In genomic region chr1:53197301-53198205, GRCh38 we compare ENCODE assay signal across 9 cellular contexts. TPM values are rescaled to one million over a fixed set of nuclear protein-coding genes. Genes with fewer than 3 reads are reported as not detected.
A peak's percentile ranks its signal among the peaks of the same experiment; 100 is the strongest.
DNase-seq lines count a peak whose midpoint lies in the region; ATAC-seq and TF ChIP-seq lines count a peak whose summit lies in the region.
"Had no signal": no experiment of that assay in that cellular context is flagged by ENCODE, and none has a peak within 500 bp of the region (broad histone marks: within the 10 kb centered on the region; RNA-seq: fewer than 3 reads in every experiment).

No MANE protein-coding gene starts in this region.

- H3K4me3 ChIP-seq in CD4-positive, alpha-beta memory T cell (ENCODE audit: low read length in 2 of 2): peak overlapping the region; percentile 31 to 98
- H3K4me3 ChIP-seq in Loucy (ENCODE audit: low read length, poor library complexity, severe bottlenecking) (peak overlapping the region; percentile 85), liver (ENCODE audit: low read depth in 1 of 3, low read length in 3 of 3) (peak overlapping the region; percentile 73 to 98 (median 88))

- H3K79me2 ChIP-seq in Loucy (ENCODE audit: insufficient read depth, low read length): peaks cover 20% of the 10 kb centered on the region

- peaks cover 26% of the 10 kb centered on the region for H3K4me1 ChIP-seq in CD4-positive, alpha-beta memory T cell (ENCODE audit: insufficient read depth, low read length)
- peaks cover 21% of the 10 kb centered on the region for H3K4me1 ChIP-seq in Loucy (ENCODE audit: insufficient read depth, low read length, poor library complexity, severe bottlenecking)
- peaks cover 9 to 64% (median 48%) of the 10 kb centered on the region in 4 donors for H3K4me1 ChIP-seq in liver (ENCODE audit: control insufficient read depth in 4 of 4, insufficient read depth in 4 of 4, low read length in 3 of 4)

- H3K9ac ChIP-seq in Loucy (ENCODE audit: low read depth, low read length, poor library complexity, severe bottlenecking): peak overlapping the region; percentile 96
- H3K9ac ChIP-seq in liver (ENCODE audit: low read depth in 1 of 2, low read length in 2 of 2): peak overlapping the region; percentile 91 to 97

- no peaks in the 10 kb centered on the region for H3K27me3 ChIP-seq in CD4-positive, alpha-beta memory T cell (ENCODE audit: insufficient read depth, low read length)
- no peaks in the 10 kb centered on the region for H3K27me3 ChIP-seq in Loucy (ENCODE audit: insufficient read depth, low read length, poor library complexity, severe bottlenecking)
- no peaks in the 10 kb centered on the region for H3K27me3 ChIP-seq in liver (ENCODE audit: control insufficient read depth in 4 of 4, insufficient read depth in 4 of 4, low read length in 3 of 4)

- H3K27ac ChIP-seq in CD4-positive, alpha-beta memory T cell (ENCODE audit: low read depth, low read length): peak overlapping the region; percentile 91
- H3K27ac ChIP-seq in liver (ENCODE audit: low read depth in 1 of 2, low read length in 2 of 2): peak overlapping the region; percentile 98 to 99

- intact Hi-C loops in CD4-positive, alpha-beta memory T cell (cut with micrococcal nuclease): loop anchor here (2.0 kb wide), 1 partner anchor 129 kb away; no protein-coding TSS in a partner anchor
- intact Hi-C loops in MCF 10A (cut with micrococcal nuclease): no loop called here

- H3K4me3 Mint-ChIP-seq in CD4-positive, alpha-beta memory T cell: peak overlapping the region; percentile 92 to 98 (median 96)
- H3K4me3 Mint-ChIP-seq in MCF 10A (ENCODE audit: unreplicated experiment): peak overlapping the region; percentile 94
- peak overlapping the region; percentile 97 for H3K4me3 Mint-ChIP-seq in type B pancreatic cell

- CTCF ChIA-PET in CD4-positive, alpha-beta memory T cell (lab: Charles Lee; ENCODE audit: partially characterized antibody): interaction anchor here (0.6 kb wide), 1 partner anchor 29 kb away, joined by 3 read pairs; no protein-coding TSS in a partner anchor
- CTCF ChIA-PET in MCF 10A (lab: Yijun Ruan, JAX): interaction anchor here (0.8 to 2.2 kb wide), 3 partner anchors 10 to 15 kb away, joined by 4 to 13 read pairs (median 4); no protein-coding TSS in a partner anchor

- H3K36me3 Mint-ChIP-seq in CD4-positive, alpha-beta memory T cell: peaks cover 22 to 34% of the 10 kb centered on the region in 2 donors
- H3K36me3 Mint-ChIP-seq in MCF 10A (ENCODE audit: insufficient read depth, unreplicated experiment) (peaks cover 14% of the 10 kb centered on the region), type B pancreatic cell (peaks cover 15% of the 10 kb centered on the region)

- H2AFZ ChIP-seq in Loucy (ENCODE audit: low read length): peak overlapping the region; percentile 64

- BruUV-seq in MCF 10A (replicated peaks; lab: Mats Ljungman, UMichigan): no TSS peak

- H3K36me3 ChIP-seq in CD4-positive, alpha-beta memory T cell (ENCODE audit: insufficient read depth, low read length): peaks cover 3% of the 10 kb centered on the region
- H3K36me3 ChIP-seq in Loucy (ENCODE audit: insufficient read depth, low read length): no peaks in the 10 kb centered on the region
- H3K36me3 ChIP-seq in liver (ENCODE audit: control insufficient read depth in 4 of 4, insufficient read depth in 3 of 4, low read depth in 1 of 4, low read length in 3 of 4): peaks cover 4 to 16% (median 16%) of the 10 kb centered on the region in 4 donors

- WGBS in liver: 26% methylated on average over 13 of the region's 13 CpGs

- H3K9me3 ChIP-seq in CD4-positive, alpha-beta memory T cell (ENCODE audit: control insufficient read depth in 1 of 2, low read length in 2 of 2): no peaks in the 10 kb centered on the region
- no peaks in the 10 kb centered on the region for H3K9me3 ChIP-seq in Loucy (ENCODE audit: insufficient read depth, low read depth, low read length)
- no peaks in the 10 kb centered on the region for H3K9me3 ChIP-seq in liver (ENCODE audit: control insufficient read depth in 4 of 4, low read length in 3 of 4)

- no peaks in the 10 kb centered on the region for H3K9me2 ChIP-seq in Loucy (replicated peaks; ENCODE audit: low read depth, low read length)

- H3K27me3 Mint-ChIP-seq in CD4-positive, alpha-beta memory T cell: no peaks in the 10 kb centered on the region
- H3K27me3 Mint-ChIP-seq in MCF 10A (ENCODE audit: insufficient read depth, unreplicated experiment): no peaks in the 10 kb centered on the region
- no peaks in the 10 kb centered on the region for H3K27me3 Mint-ChIP-seq in type B pancreatic cell

- H3K9me3 Mint-ChIP-seq in CD4-positive, alpha-beta memory T cell: peaks cover 0 to 8% (median 0%) of the 10 kb centered on the region in 8 donors
- H3K9me3 Mint-ChIP-seq in MCF 10A (ENCODE audit: unreplicated experiment) (no peaks in the 10 kb centered on the region), type B pancreatic cell (no peaks in the 10 kb centered on the region)

- TF ChIP-seq RAD21 in liver (IDR thresholded peaks at IDR 0.05): no peak

- peaks cover 15 to 40% (median 30%) of the 10 kb centered on the region in 4 donors for H3K4me1 Mint-ChIP-seq in CD4-positive, alpha-beta memory T cell
- H3K4me1 Mint-ChIP-seq in MCF 10A (ENCODE audit: insufficient read depth, unreplicated experiment) (peaks cover 24% of the 10 kb centered on the region), type B pancreatic cell (ENCODE audit: unreplicated experiment) (peaks cover 25% of the 10 kb centered on the region)

- no peaks in the 10 kb centered on the region for H4K20me1 ChIP-seq in Loucy (ENCODE audit: insufficient read depth, low read length, poor library complexity, severe bottlenecking)

- no peaks in the 10 kb centered on the region for H3F3A ChIP-seq in Loucy (ENCODE audit: low read depth)

- no peak for TF ChIP-seq CTCF in Loucy (conservative IDR thresholded peaks at IDR 0.05; ENCODE audit: low read length)
- TF ChIP-seq CTCF in MCF 10A (IDR thresholded peaks at IDR 0.05; ENCODE audit: unreplicated experiment): no peak
- TF ChIP-seq CTCF in liver (IDR thresholded peaks at IDR 0.05; ENCODE audit: low read depth, low read length, missing input control): no peak
- TF ChIP-seq CTCF in type B pancreatic cell (conservative IDR thresholded peaks at IDR 0.05): no peak

- peak overlapping the region; percentile 94 for H3K4me2 ChIP-seq in Loucy (ENCODE audit: low read depth, low read length, poor library complexity, severe bottlenecking)

- ATAC-seq in HG02884 (IDR thresholded peaks at IDR 0.05; ENCODE audit: unreplicated experiment): no peak

- peak overlapping the region; percentile 93 to 100 (median 99) for H3K27ac Mint-ChIP-seq in CD4-positive, alpha-beta memory T cell
- H3K27ac Mint-ChIP-seq in MCF 10A (ENCODE audit: low read depth, unreplicated experiment): peak overlapping the region; percentile 98
- H3K27ac Mint-ChIP-seq in type B pancreatic cell: peak overlapping the region; percentile 93

- DNase-seq in CD4-positive, alpha-beta memory T cell: no peak
- DNase-seq in MCF 10A (ENCODE audit: unreplicated experiment) (no peak), type B pancreatic cell (ENCODE audit: extremely low spot score, unreplicated experiment) (no peak), NCI-H446 treated with DMSO at 0.1 percent for 48 hours (lab: John Stamatoyannopoulos, UW) (no peak), COR-L47 (lab: John Stamatoyannopoulos, UW) (no peak)

- POLR2A ChIA-PET in CD4-positive, alpha-beta memory T cell (lab: Charles Lee; ENCODE audit: partially characterized antibody): interaction anchor here (0.7 to 4.7 kb wide), 5 partner anchors 9 to 216 kb away, joined by 3 to 46 read pairs (median 4); partner anchors contain the start of genes CZIB and MAGOH
- POLR2A ChIA-PET in MCF 10A (lab: Yijun Ruan, JAX): interaction anchor here (1.3 to 4.3 kb wide), 5 partner anchors 11 to 183 kb away, joined by 3 to 49 read pairs (median 9); partner anchors contain the start of gene CZIB

TF ChIP-seq in liver, 16 proteins besides CTCF, POLR2A, EP300 and RAD21:
- TF ChIP-seq RXRA (IDR thresholded peaks at IDR 0.05) (peak in 1 of 2 donors; percentile 18), ATF3 (IDR thresholded peaks at IDR 0.05) (no peak), YY1 (IDR thresholded peaks at IDR 0.05) (peak; percentile 17)

RNA-seq across cellular contexts. Expression of gene CPT2, which starts 0.9 kb away (rescaled TPM):
- 10 to 100 TPM; 17.8 to 18.9 TPM for total RNA-seq in CD4-positive, alpha-beta memory T cell
- 10 to 100 TPM; 15.8 to 20.0 TPM for polyA plus RNA-seq in CD4-positive, alpha-beta memory T cell
- total RNA-seq in MCF 10A (2022) (17.3 and 19.6 TPM in 2 replicates), liver (10 to 100 TPM; 27.4 to 82.7 TPM), type B pancreatic cell (ENCODE audit: low replicate concordance) (26.8 and 28.2 TPM in 2 replicates)
- polyA plus RNA-seq in liver: 100 to 1,000 TPM in 1 of 2 donors, 10 to 100 TPM in 1; 66.8 to 109 TPM

RNA-seq across cellular contexts. Expression of gene CZIB, which starts 22.9 kb away (rescaled TPM):
- total RNA-seq in CD4-positive, alpha-beta memory T cell: 10 to 100 TPM; 82.4 to 82.5 TPM
- 100 to 1,000 TPM in 1 of 2 donors, 10 to 100 TPM in 1; 62.0 to 101 TPM for polyA plus RNA-seq in CD4-positive, alpha-beta memory T cell
- total RNA-seq in MCF 10A (2022) (37.2 and 45.0 TPM in 2 replicates), liver (10 to 100 TPM; 19.8 to 29.8 TPM), type B pancreatic cell (ENCODE audit: low replicate concordance) (36.2 and 72.7 TPM in 2 replicates)
- polyA plus RNA-seq in liver: 10 to 100 TPM; 20.9 to 32.3 TPM

RNA-seq across cellular contexts. Expression of gene MAGOH, which starts 40.8 kb away (rescaled TPM):
- total RNA-seq in CD4-positive, alpha-beta memory T cell: 10 to 100 TPM; 46.7 to 49.9 TPM
- polyA plus RNA-seq in CD4-positive, alpha-beta memory T cell: 100 to 1,000 TPM in 1 of 2 donors, 10 to 100 TPM in 1; 70.3 to 104 TPM
- total RNA-seq in MCF 10A (2022) (68.2 and 70.3 TPM in 2 replicates), liver (10 to 100 TPM; 16.4 to 32.5 TPM), type B pancreatic cell (ENCODE audit: low replicate concordance) (50.4 and 55.0 TPM in 2 replicates)
- polyA plus RNA-seq in liver: 10 to 100 TPM; 21.2 to 31.8 TPM

RNA-seq across cellular contexts. Expression of gene SLC1A7, which starts 55.1 kb away (rescaled TPM):
- not detected for total RNA-seq in CD4-positive, alpha-beta memory T cell
- not detected for polyA plus RNA-seq in CD4-positive, alpha-beta memory T cell
- total RNA-seq in MCF 10A (2022): not detected in 2 replicates
- total RNA-seq in liver: under 1 TPM; 0.28 to 0.59 TPM
- polyA plus RNA-seq in liver: under 1 TPM; 0.21 to 0.67 TPM
- total RNA-seq in type B pancreatic cell (ENCODE audit: low replicate concordance): not detected in 2 replicates
- total RNA-seq: NCI-H460 had no signal
